ENCODE assay signal across 19 cellular contexts in genomic region chr9:134551176-134551575, GRCh38.
DNase-seq lines count a peak whose midpoint lies in the region; ATAC-seq and TF ChIP-seq lines count a peak whose summit lies in the region.
"Had no signal": no experiment of that assay in that cellular context is flagged by ENCODE, and none has a peak within 500 bp of the region (broad histone marks: within the 10 kb centered on the region; RNA-seq: fewer than 3 reads in every experiment).

No MANE protein-coding gene starts in this region.

- H3K79me2 ChIP-seq in hepatocyte = no peaks in the 10 kb centered on the region

- H3K9me2 ChIP-seq in hepatocyte (replicated peaks; ENCODE audit: insufficient read depth) = no peaks in the 10 kb centered on the region

- no peak overlapping the region for H3K9ac ChIP-seq in BLaER1
- H3K9ac ChIP-seq: KMS-11 had no signal

- TF ChIP-seq CTCF in RWPE2 (IDR thresholded peaks at IDR 0.05; ENCODE audit: poor library complexity, severe bottlenecking) = no peak
- no peak for TF ChIP-seq CTCF in hepatocyte (IDR thresholded peaks at IDR 0.05; ENCODE audit: poor library complexity)
- TF ChIP-seq CTCF in osteocyte (IDR thresholded peaks at IDR 0.05) = no peak
- TF ChIP-seq CTCF in GM10266 (IDR thresholded peaks at IDR 0.05; ENCODE audit: control insufficient read depth, insufficient read depth, low read depth, missing control alignments) = no peak

- H3K4me3 ChIP-seq in BLaER1 = no peak overlapping the region
- no peak overlapping the region for H3K4me3 ChIP-seq in RWPE2 (ENCODE audit: severe bottlenecking)
- no peak overlapping the region for H3K4me3 ChIP-seq in hepatocyte
- H3K4me3 ChIP-seq in naive thymus-derived CD4-positive, alpha-beta T cell (ENCODE audit: low read length) = no peak overlapping the region
- H3K4me3 ChIP-seq: MG63, PC-9 had no signal

- intact Hi-C loops in naive thymus-derived CD4-positive, alpha-beta T cell (cut with micrococcal nuclease) = no loop called here

- no peaks in the 10 kb centered on the region for H3K36me3 Mint-ChIP-seq in osteocyte (ENCODE audit: unreplicated experiment)
- peaks cover 0 to 5% (median 0%) of the 10 kb centered on the region in 5 donors for H3K36me3 Mint-ChIP-seq in naive thymus-derived CD4-positive, alpha-beta T cell
- H3K36me3 Mint-ChIP-seq: CD4-positive, alpha-beta memory T cell had no signal

- DNase-seq in RWPE2 (ENCODE audit: low spot score) (no peak), hepatocyte (ENCODE audit: low spot score) (no peak), osteocyte (ENCODE audit: extremely low spot score, unreplicated experiment) (no peak), GM10266 (ENCODE audit: extremely low spot score) (no peak), NCI-H146 treated with DMSO at 0.1 percent for 48 hours (lab: John Stamatoyannopoulos, UW; ENCODE audit: unreplicated experiment) (no peak), LoVo (ENCODE audit: low spot score) (no peak)
- no peak for DNase-seq in naive thymus-derived CD4-positive, alpha-beta T cell
- DNase-seq: ACHN; CD4-positive, alpha-beta memory T cell; DMS79; MG63; NCI-H1092 treated with DMSO at 0.1 percent for 48 hours; NCI-H187 treated with DMSO at 0.1 percent for 48 hours; NCI-H446 treated with DMSO at 0.1 percent for 48 hours; NCI-H748 treated with DMSO at 0.1 percent for 48 hours had no signal

- H3K9me3 ChIP-seq in BLaER1 = no peaks in the 10 kb centered on the region; the same call in 1 of the 2 replicates
- H3K9me3 ChIP-seq in RWPE2 (ENCODE audit: severe bottlenecking) = no peaks in the 10 kb centered on the region
- no peaks in the 10 kb centered on the region for H3K9me3 ChIP-seq in hepatocyte (ENCODE audit: low read depth)
- peaks cover 0 to 8% (median 0%) of the 10 kb centered on the region in 3 experiments for H3K9me3 ChIP-seq in naive thymus-derived CD4-positive, alpha-beta T cell (ENCODE audit: control insufficient read depth in 2 of 3, low read length in 3 of 3)
- H3K9me3 ChIP-seq: MG63 had no signal

- H3K4me1 ChIP-seq in BLaER1 = peaks cover 89% of the 10 kb centered on the region
- H3K4me1 ChIP-seq in RWPE2 (ENCODE audit: insufficient read depth, poor library complexity, severe bottlenecking) = peaks cover 14% of the 10 kb centered on the region
- peaks cover 43% of the 10 kb centered on the region for H3K4me1 ChIP-seq in hepatocyte (ENCODE audit: insufficient read depth)
- no peaks in the 10 kb centered on the region for H3K4me1 ChIP-seq in naive thymus-derived CD4-positive, alpha-beta T cell (ENCODE audit: control insufficient read depth in 2 of 2, insufficient read depth in 2 of 2, low read length in 2 of 2)

- H3K27ac Mint-ChIP-seq in osteocyte (ENCODE audit: unreplicated experiment) = peak overlapping the region; percentile 97
- H3K27ac Mint-ChIP-seq in naive thymus-derived CD4-positive, alpha-beta T cell = no peak overlapping the region
- H3K27ac Mint-ChIP-seq: CD4-positive, alpha-beta memory T cell had no signal

- peaks cover 65% of the 10 kb centered on the region for H3K4me1 Mint-ChIP-seq in osteocyte (ENCODE audit: unreplicated experiment)
- no peaks in the 10 kb centered on the region for H3K4me1 Mint-ChIP-seq in naive thymus-derived CD4-positive, alpha-beta T cell
- H3K4me1 Mint-ChIP-seq: CD4-positive, alpha-beta memory T cell had no signal

- 94% methylated on average over 23 of the region's 23 CpGs for WGBS in hepatocyte (ENCODE audit: low lambda C conversion rate, missing lambda C conversion rate)

- ATAC-seq in RWPE2 (ENCODE audit: low read depth) = no peak
- no peak for ATAC-seq in naive thymus-derived CD4-positive, alpha-beta T cell
- ATAC-seq: Right ventricle myocardium inferior had no signal

- no peak overlapping the region for H2AFZ ChIP-seq in hepatocyte
- H2AFZ ChIP-seq: PC-9 had no signal

- H3K36me3 ChIP-seq in BLaER1 (no peaks in the 10 kb centered on the region), RWPE2 (ENCODE audit: low read depth) (no peaks in the 10 kb centered on the region), hepatocyte (replicated peaks; ENCODE audit: insufficient read depth, low read depth) (no peaks in the 10 kb centered on the region)
- no peaks in the 10 kb centered on the region for H3K36me3 ChIP-seq in naive thymus-derived CD4-positive, alpha-beta T cell (ENCODE audit: control insufficient read depth in 2 of 3, insufficient read depth in 3 of 3, low read length in 3 of 3)
- H3K36me3 ChIP-seq: MG63 had no signal

- CTCF ChIA-PET in naive thymus-derived CD4-positive, alpha-beta T cell (lab: Charles Lee) = interaction anchor here (0.6 kb wide), 1 partner anchor 119 kb away, joined by 4 read pairs; no protein-coding TSS in a partner anchor

- H4K20me1 ChIP-seq in BLaER1 (no peaks in the 10 kb centered on the region), hepatocyte (ENCODE audit: insufficient read depth, poor library complexity, severe bottlenecking) (no peaks in the 10 kb centered on the region)

- POLR2A ChIA-PET in naive thymus-derived CD4-positive, alpha-beta T cell (lab: Charles Lee) = no interaction called here

- H3K27ac ChIP-seq in BLaER1 (peak overlapping the region; percentile 80), RWPE2 (ENCODE audit: poor library complexity, severe bottlenecking) (peak overlapping the region; percentile 74), hepatocyte (peak overlapping the region; percentile 55)
- H3K27ac ChIP-seq in naive thymus-derived CD4-positive, alpha-beta T cell (ENCODE audit: low read depth, low read length) = no peak overlapping the region
- H3K27ac ChIP-seq: KMS-11, PC-9 had no signal

- peak overlapping the region; percentile 98 for H3K4me2 ChIP-seq in BLaER1
- peak overlapping the region; percentile 26 for H3K4me2 ChIP-seq in hepatocyte
- H3K4me2 ChIP-seq: KMS-11 had no signal

- H3K4me3 Mint-ChIP-seq in osteocyte (ENCODE audit: unreplicated experiment) = no peak overlapping the region
- no peak overlapping the region for H3K4me3 Mint-ChIP-seq in naive thymus-derived CD4-positive, alpha-beta T cell
- H3K4me3 Mint-ChIP-seq: CD4-positive, alpha-beta memory T cell had no signal

- no peaks in the 10 kb centered on the region for H3K27me3 ChIP-seq in BLaER1
- no peaks in the 10 kb centered on the region for H3K27me3 ChIP-seq in RWPE2 (ENCODE audit: insufficient read depth, poor library complexity, severe bottlenecking)
- H3K27me3 ChIP-seq in hepatocyte = no peaks in the 10 kb centered on the region
- H3K27me3 ChIP-seq in naive thymus-derived CD4-positive, alpha-beta T cell (ENCODE audit: control insufficient read depth in 2 of 2, insufficient read depth in 2 of 2, low read length in 2 of 2) = no peaks in the 10 kb centered on the region
- H3K27me3 ChIP-seq: MG63 had no signal

- H3K9me3 Mint-ChIP-seq in osteocyte (ENCODE audit: unreplicated experiment) = no peaks in the 10 kb centered on the region
- peaks cover 0 to 8% (median 5%) of the 10 kb centered on the region in 11 donors for H3K9me3 Mint-ChIP-seq in naive thymus-derived CD4-positive, alpha-beta T cell

- no peaks in the 10 kb centered on the region for H3K27me3 Mint-ChIP-seq in osteocyte (ENCODE audit: unreplicated experiment)
- peaks cover 2 to 35% (median 6%) of the 10 kb centered on the region in 5 donors for H3K27me3 Mint-ChIP-seq in naive thymus-derived CD4-positive, alpha-beta T cell
